In genomic region chr17:7252176-7253043, GRCh38 we compare ENCODE assay signal across 8 cellular contexts.
A peak's percentile ranks its signal among the peaks of the same experiment; 100 is the strongest.
DNase-seq lines count a peak whose midpoint lies in the region; ATAC-seq lines count a peak whose summit lies in the region.

Gene ELP5 (plus strand): TSS chr17:7252215. CDS start chr17:7252551, 336 bp downstream.

- ATAC-seq in GM19328 (IDR thresholded peaks at IDR 0.05; ENCODE audit: unreplicated experiment), result peak; percentile 51
- ATAC-seq in HG03469 (IDR thresholded peaks at IDR 0.05; ENCODE audit: unreplicated experiment), result peak; percentile 35

- DNase-seq in CD1c-positive myeloid dendritic cell (ENCODE audit: extremely low spot score) (peak; percentile 94), NCI-H748 treated with DMSO at 0.1 percent for 48 hours (lab: John Stamatoyannopoulos, UW) (peak; percentile 95), medulla oblongata (ENCODE audit: extremely low spot score) (peak; percentile 95)
- peak; percentile 92 to 94 for DNase-seq in activated CD4-positive, alpha-beta T cell treated with anti-CD3 and anti-CD28 coated beads, Interleukin-2, amount 50 U/mL, for 48 hours
- DNase-seq in effector CD4-positive, alpha-beta T cell, result peak; percentile 82
- peak; percentile 73 for DNase-seq in stimulated activated CD8-positive, alpha-beta memory T cell treated with anti-CD3 and anti-CD28 coated beads, Interleukin-12 subunit alpha, Interleukin-12 subunit beta, amount 100 ng/mL, for 4 hours (ENCODE audit: low read depth)

Comparison
In these comparisons a context has a peak if more than half of its experiments do, and no peak if none do; other contexts are left out.
1. Peak in every context shown above with its lines: DNase-seq and ATAC-seq.